In genomic region chr22:30234786-30235470, GRCh38 we compare ENCODE assay signal across 1 cellular context.
TF ChIP-seq lines count a peak whose summit lies in the region.

No MANE protein-coding gene starts in this region.

TF ChIP-seq in H1, 55 proteins besides CTCF, POLR2A, EP300 and RAD21:
- TF ChIP-seq SIN3A (conservative IDR thresholded peaks at IDR 0.05 in 1 of 2, IDR thresholded peaks at IDR 0.05 in 1 of 2; ENCODE audit: low read depth in 1 of 2, low read length in 2 of 2) (0 out of 4 replicates have a peak, but pooled peaks of 1 of the 2 experiments have one; percentile 5), POU5F1 (IDR thresholded peaks at IDR 0.05; ENCODE audit: low read depth, low read length) (no peak)
